In genomic region chrX:70422886-70423336, GRCh38 we compare ENCODE assay signal across 8 cellular contexts. TPM values are rescaled to one million over a fixed set of nuclear protein-coding genes. Genes with fewer than 3 reads are reported as not detected.
DNase-seq lines count a peak whose midpoint lies in the region; ATAC-seq and TF ChIP-seq lines count a peak whose summit lies in the region.

Gene GDPD2 (plus strand): TSS chrX:70423314. CDS start chrX:70424985, 1,671 bp downstream.

- no peaks in the 10 kb centered on the region for H3K4me1 ChIP-seq in gastroesophageal sphincter

- DNase-seq in DMS79 treated with DMSO at 0.1 percent for 48 hours (lab: John Stamatoyannopoulos, UW): peak; percentile 18
- DNase-seq in NCI-H2081 (lab: John Stamatoyannopoulos, UW): peak; percentile 16 to 49
- DNase-seq in midbrain (lab: John Stamatoyannopoulos, UW): peak; percentile 57
- DNase-seq in epidermal melanocyte (ENCODE audit: insufficient read length, low spot score): no peak
- no peak for DNase-seq in stimulated activated CD4-positive, alpha-beta T cell treated with anti-CD3 and anti-CD28 coated beads, Interleukin-4, amount 100 ng/mL, for 24 hours
- no peak for DNase-seq in KG1 (lab: John Stamatoyannopoulos, UW)

- TF ChIP-seq POLR2A in gastroesophageal sphincter (IDR thresholded peaks at IDR 0.05): no peak

- H3K27me3 ChIP-seq in gastroesophageal sphincter: peaks cover 4% of the 10 kb centered on the region

- no peak for ATAC-seq in gastroesophageal sphincter

- no peaks in the 10 kb centered on the region for H3K9me3 ChIP-seq in gastroesophageal sphincter

- H3K36me3 Mint-ChIP-seq in brain: no peaks in the 10 kb centered on the region

- no peaks in the 10 kb centered on the region for H3K36me3 ChIP-seq in gastroesophageal sphincter

- H3K4me1 Mint-ChIP-seq in brain: peaks cover 36% of the 10 kb centered on the region

- H3K9me3 Mint-ChIP-seq in brain: peaks cover 0 to 5% (median 0%) of the 10 kb centered on the region in 5 experiments

- WGBS in gastroesophageal sphincter (ENCODE audit: low coverage in 1 of 2), 2 donors: 24% methylated on average over 5 of the region's 10 CpGs; no CpG with 5 or more reads in 1 of the 2 donors

- no peak for TF ChIP-seq EP300 in gastroesophageal sphincter (IDR thresholded peaks at IDR 0.05)

- H3K27ac Mint-ChIP-seq in brain: peak within 1 kb of the TSS; percentile 88 to 96 (median 94)

- TF ChIP-seq CTCF in brain (conservative IDR thresholded peaks at IDR 0.05): peak; percentile 27 to 34
- TF ChIP-seq CTCF in gastroesophageal sphincter (IDR thresholded peaks at IDR 0.05): no peak

- H3K4me3 ChIP-seq in gastroesophageal sphincter: no peak within 1 kb of the TSS

- no peak within 1 kb of the TSS for H3K27ac ChIP-seq in gastroesophageal sphincter

- H3K27me3 Mint-ChIP-seq in brain: no peaks in the 10 kb centered on the region

- peak within 1 kb of the TSS; percentile 75 to 89 (median 79) for H3K4me3 Mint-ChIP-seq in brain

RNA-seq across cellular contexts. Expression of gene GDPD2, which starts in this region (rescaled TPM):
- polyA plus RNA-seq in brain (ENCODE audit: insufficient read depth, low read depth, low replicate concordance): 2.1 TPM
- under 1 TPM in 1 of 4 donors, not detected in 3; 0.35 TPM for total RNA-seq in gastroesophageal sphincter

Comparison
In these comparisons a context has a peak if more than half of its experiments do, and no peak if none do; other contexts are left out.
1. DNase-seq: peak in DMS79 treated with DMSO at 0.1 percent for 48 hours (single experiment), NCI-H2081 (2 of 2) and midbrain (single experiment); none in epidermal melanocyte (single experiment), stimulated activated CD4-positive, alpha-beta T cell treated with anti-CD3 and anti-CD28 coated beads, Interleukin-4, amount 100 ng/mL, for 24 hours (single experiment) and KG1 (single experiment).
2. CTCF ChIP-seq: peak in brain (2 of 2); none in gastroesophageal sphincter (0 of 4).